14 cellular contexts compared by ENCODE assay signal in the genomic region with DNA sequence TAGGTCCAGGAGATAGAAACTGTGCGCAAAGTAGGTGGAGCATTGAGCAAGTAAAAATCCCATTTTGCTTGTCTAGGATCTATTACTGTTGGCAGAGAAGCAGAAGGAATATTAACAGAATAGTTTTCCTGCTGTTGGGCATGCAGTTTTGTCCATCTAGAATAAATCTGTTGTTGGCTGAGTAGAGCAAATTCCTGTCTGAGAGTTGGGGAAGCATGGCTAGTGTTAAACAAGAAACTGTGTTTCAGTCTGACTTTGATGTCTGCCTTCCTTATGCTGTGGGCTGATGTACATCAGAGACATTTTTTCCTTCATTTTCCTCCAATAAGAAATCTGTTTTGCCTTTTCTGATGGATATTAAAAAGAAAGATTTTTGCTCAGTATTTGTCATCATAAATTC.
A peak's percentile ranks its signal among the peaks of the same experiment; 100 is the strongest.
DNase-seq lines count a peak whose midpoint lies in the region; ATAC-seq and TF ChIP-seq lines count a peak whose summit lies in the region.
"Had no signal": no experiment of that assay in that cellular context is flagged by ENCODE, and none has a peak within 500 bp of the region (broad histone marks: within the 10 kb centered on the region; RNA-seq: fewer than 3 reads in every experiment).

No MANE protein-coding gene starts in this region.

- H3K9me3 ChIP-seq in ascending aorta (no peaks in the 10 kb centered on the region), gastroesophageal sphincter (no peaks in the 10 kb centered on the region), thoracic aorta (no peaks in the 10 kb centered on the region)
- H3K9me3 ChIP-seq: mucosa of descending colon had no signal

- no peak for ATAC-seq in gastroesophageal sphincter
- ATAC-seq in thoracic aorta (ENCODE audit: insufficient number of reproducible peaks, low FRiP score, low read depth): no peak
- ATAC-seq: mucosa of descending colon had no signal

- no peak overlapping the region for H3K4me3 Mint-ChIP-seq in activated naive CD4-positive, alpha-beta T cell treated with anti-CD3 and anti-CD28 coated beads for 36 hours
- H3K4me3 Mint-ChIP-seq in T-helper 2 cell treated with Interferon-gamma antibody and Interleukin-4, amounts not matched to agents 5 μg/mL and 100 μg/mL, for 36 hours: no peak overlapping the region
- H3K4me3 Mint-ChIP-seq: activated CD4-positive, alpha-beta T cell treated with anti-CD3 and anti-CD28 coated beads, Interleukin-2, amount 10 ng/mL, durations not matched to agents 7 days and 5 days; H9 had no signal

- no peak for DNase-seq in activated naive CD4-positive, alpha-beta T cell treated with anti-CD3 and anti-CD28 coated beads for 36 hours
- no peak for DNase-seq in activated naive CD4-positive, alpha-beta T cell (lab: John Stamatoyannopoulos, UW)
- DNase-seq in ascending aorta (ENCODE audit: low spot score in 2 of 2): no peak
- DNase-seq in thoracic aorta (ENCODE audit: low spot score): no peak
- no peak for DNase-seq in activated gamma-delta T cell treated with Interleukin-2 at 50 U/mL for 16 hours
- no peak for DNase-seq in DMS53 (lab: John Stamatoyannopoulos, UW)
- DNase-seq in T-helper 2 cell treated with Interferon-gamma antibody and Interleukin-4, amounts not matched to agents 5 μg/mL and 100 μg/mL, for 36 hours (ENCODE audit: low spot score): no peak
- DNase-seq: activated CD4-positive, alpha-beta T cell treated with anti-CD3 and anti-CD28 coated beads, Interleukin-2, amount 10 ng/mL, durations not matched to agents 7 days and 5 days; H9; mucosa of descending colon; NCI-H2227 treated with DMSO at 0.1 percent for 48 hours; SIG-M5; stimulated activated naive CD4-positive, alpha-beta T cell treated with Interleukin-2 at 50 U/mL for 16 hours had no signal

- no peak for TF ChIP-seq CTCF in ascending aorta (IDR thresholded peaks at IDR 0.05)
- no peak for TF ChIP-seq CTCF in gastroesophageal sphincter (IDR thresholded peaks at IDR 0.05)
- TF ChIP-seq CTCF in thoracic aorta (IDR thresholded peaks at IDR 0.05): no peak

- CTCF ChIA-PET in activated naive CD4-positive, alpha-beta T cell treated with anti-CD3 and anti-CD28 coated beads for 36 hours (lab: Charles Lee): interaction anchor here (0.7 kb wide), 1 partner anchor 29 kb away, joined by 3 read pairs; no protein-coding TSS in a partner anchor

- peak overlapping the region; percentile 41 to 54 for H3K27ac ChIP-seq in ascending aorta
- H3K27ac ChIP-seq in gastroesophageal sphincter: peak overlapping the region; percentile 39 to 69 (median 48)
- peak overlapping the region; percentile 37 to 53 for H3K27ac ChIP-seq in thoracic aorta

- H3K36me3 Mint-ChIP-seq in activated naive CD4-positive, alpha-beta T cell treated with anti-CD3 and anti-CD28 coated beads for 36 hours (ENCODE audit: low read depth): peaks cover 2% of the 10 kb centered on the region
- peaks cover 19% of the 10 kb centered on the region for H3K36me3 Mint-ChIP-seq in T-helper 2 cell treated with Interferon-gamma antibody and Interleukin-4, amounts not matched to agents 5 μg/mL and 100 μg/mL, for 36 hours (ENCODE audit: low read depth)

- peak overlapping the region; percentile 36 for H3K27ac Mint-ChIP-seq in activated naive CD4-positive, alpha-beta T cell treated with anti-CD3 and anti-CD28 coated beads for 36 hours
- H3K27ac Mint-ChIP-seq in T-helper 2 cell treated with Interferon-gamma antibody and Interleukin-4, amounts not matched to agents 5 μg/mL and 100 μg/mL, for 36 hours: no peak overlapping the region
- H3K27ac Mint-ChIP-seq: H9 had no signal

- H3K36me3 ChIP-seq in ascending aorta (no peaks in the 10 kb centered on the region), gastroesophageal sphincter (no peaks in the 10 kb centered on the region), thoracic aorta (no peaks in the 10 kb centered on the region)

- H3K4me1 ChIP-seq in ascending aorta: peaks cover 0 to 22% of the 10 kb centered on the region in 2 donors
- peaks cover 16 to 48% (median 17%) of the 10 kb centered on the region in 3 donors for H3K4me1 ChIP-seq in gastroesophageal sphincter
- peaks cover 22 to 59% of the 10 kb centered on the region in 2 donors for H3K4me1 ChIP-seq in thoracic aorta (ENCODE audit: control insufficient read depth in 1 of 2, low read depth in 2 of 2)

- H3K4me1 Mint-ChIP-seq in activated naive CD4-positive, alpha-beta T cell treated with anti-CD3 and anti-CD28 coated beads for 36 hours (ENCODE audit: low read depth): peaks cover 45% of the 10 kb centered on the region
- H3K4me1 Mint-ChIP-seq in T-helper 2 cell treated with Interferon-gamma antibody and Interleukin-4, amounts not matched to agents 5 μg/mL and 100 μg/mL, for 36 hours (ENCODE audit: low read depth): peaks cover 14% of the 10 kb centered on the region
- H3K4me1 Mint-ChIP-seq: H9 had no signal

- TF ChIP-seq POLR2A in gastroesophageal sphincter (IDR thresholded peaks at IDR 0.05): no peak

- no peaks in the 10 kb centered on the region for H3K9me3 Mint-ChIP-seq in activated naive CD4-positive, alpha-beta T cell treated with anti-CD3 and anti-CD28 coated beads for 36 hours
- peaks cover 4% of the 10 kb centered on the region for H3K9me3 Mint-ChIP-seq in T-helper 2 cell treated with Interferon-gamma antibody and Interleukin-4, amounts not matched to agents 5 μg/mL and 100 μg/mL, for 36 hours
- H3K9me3 Mint-ChIP-seq: H9 had no signal

- 27% methylated on average over 1 of the region's 1 CpG; no CpG with 5 or more reads in 1 of the 2 donors for WGBS in gastroesophageal sphincter (ENCODE audit: low coverage in 1 of 2), 2 donors

- intact Hi-C loops in activated naive CD4-positive, alpha-beta T cell treated with anti-CD3 and anti-CD28 coated beads for 36 hours (cut with micrococcal nuclease): no loop called here
- intact Hi-C loops in ascending aorta (cut with DNase I): loop anchor here (5.0 kb wide), 1 partner anchor 34 kb away; no protein-coding TSS in a partner anchor

- H3K27me3 Mint-ChIP-seq in activated naive CD4-positive, alpha-beta T cell treated with anti-CD3 and anti-CD28 coated beads for 36 hours (ENCODE audit: low read depth): no peaks in the 10 kb centered on the region
- H3K27me3 Mint-ChIP-seq in T-helper 2 cell treated with Interferon-gamma antibody and Interleukin-4, amounts not matched to agents 5 μg/mL and 100 μg/mL, for 36 hours (ENCODE audit: low read depth): no peaks in the 10 kb centered on the region
- H3K27me3 Mint-ChIP-seq: activated CD4-positive, alpha-beta T cell treated with anti-CD3 and anti-CD28 coated beads, Interleukin-2, amount 10 ng/mL, durations not matched to agents 7 days and 5 days had no signal

- H3K4me3 ChIP-seq in ascending aorta (peak overlapping the region in 1 of 2 donors; percentile 38), gastroesophageal sphincter (peak overlapping the region in 1 of 2 donors; percentile 15), thoracic aorta (peak overlapping the region; percentile 53)
- H3K4me3 ChIP-seq: mucosa of descending colon had no signal

- no peak for TF ChIP-seq EP300 in gastroesophageal sphincter (IDR thresholded peaks at IDR 0.05)

- no peaks in the 10 kb centered on the region for H3K27me3 ChIP-seq in ascending aorta
- H3K27me3 ChIP-seq in gastroesophageal sphincter: no peaks in the 10 kb centered on the region
- no peaks in the 10 kb centered on the region for H3K27me3 ChIP-seq in thoracic aorta (replicated peaks; ENCODE audit: insufficient read depth)
